ENCODE assay signal across 1 cellular context in genomic region chr20:5971203-5971602, GRCh38.
TF ChIP-seq lines count a peak whose summit lies in the region.

No MANE protein-coding gene starts in this region.

TF ChIP-seq in GM23338, 12 proteins besides CTCF, POLR2A, EP300 and RAD21 (continued from another document):
- TF ChIP-seq ZNF462 (CRISPR knock-in tag; IDR thresholded peaks at IDR 0.05) (no peak), REST (IDR thresholded peaks at IDR 0.05; ENCODE audit: unreplicated experiment) (no peak)
